Comparison of ENCODE assay signal across 31 cellular contexts in the genomic region with DNA sequence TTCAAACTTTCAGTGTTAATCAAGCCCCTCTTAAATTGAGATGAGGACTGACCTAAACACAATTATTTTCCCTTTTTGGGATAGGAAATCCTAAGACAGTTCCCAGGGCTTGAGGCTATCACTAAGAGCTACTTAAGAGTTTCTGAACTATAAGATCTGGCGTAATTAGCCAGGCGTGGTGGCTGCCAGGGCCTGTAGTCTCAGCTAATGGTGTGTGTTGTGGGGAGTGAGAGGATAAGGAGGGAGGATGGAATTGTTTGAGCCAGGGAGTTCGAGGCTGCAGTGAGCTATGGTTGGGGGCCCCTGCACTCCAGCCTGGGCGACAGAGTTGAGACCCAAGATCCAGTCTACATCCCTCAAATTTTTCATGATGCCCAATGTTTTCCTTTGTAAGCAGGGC. TPM values are rescaled to one million over a fixed set of nuclear protein-coding genes. Genes with fewer than 3 reads are reported as not detected.
A peak's percentile ranks its signal among the peaks of the same experiment; 100 is the strongest.
DNase-seq lines count a peak whose midpoint lies in the region; ATAC-seq and TF ChIP-seq lines count a peak whose summit lies in the region.
"Had no signal": no experiment of that assay in that cellular context is flagged by ENCODE, and none has a peak within 500 bp of the region (broad histone marks: within the 10 kb centered on the region; RNA-seq: fewer than 3 reads in every experiment).

No MANE protein-coding gene starts in this region.

- no peak overlapping the region for H2BK5ac ChIP-seq in IMR-90 (ENCODE audit: low read depth, low read length, poor library complexity, severe bottlenecking)
- H2BK5ac ChIP-seq in trophoblast cell (ENCODE audit: low read depth, low read length, poor library complexity): no peak overlapping the region

- in situ Hi-C loops in IMR-90 (cut with MboI; ENCODE audit: low sequenced_read_pairs): no loop called here

- H3K36me3 ChIP-seq in IMR-90 (ENCODE audit: control insufficient read depth, insufficient read depth, low read length) (no peaks in the 10 kb centered on the region), SJSA1 (no peaks in the 10 kb centered on the region), esophagus squamous epithelium (no peaks in the 10 kb centered on the region), trophoblast cell (ENCODE audit: control insufficient read depth in 1 of 2, insufficient read depth in 2 of 2, low read length in 2 of 2) (no peaks in the 10 kb centered on the region)
- H3K36me3 ChIP-seq: adrenal gland, Peyer's patch had no signal

- no peak overlapping the region for H3K23ac ChIP-seq in IMR-90 (ENCODE audit: low read depth, low read length)
- no peak overlapping the region for H3K23ac ChIP-seq in trophoblast cell (ENCODE audit: low read length)

- H3K27me3 ChIP-seq in IMR-90 (ENCODE audit: control insufficient read depth, insufficient read depth, low read length) (no peaks in the 10 kb centered on the region), SJSA1 (replicated peaks) (no peaks in the 10 kb centered on the region), esophagus squamous epithelium (no peaks in the 10 kb centered on the region), trophoblast cell (ENCODE audit: insufficient read depth, low read length) (no peaks in the 10 kb centered on the region)
- H3K27me3 ChIP-seq: adrenal gland, Peyer's patch had no signal

- H3K9me3 ChIP-seq in IMR-90 (ENCODE audit: control insufficient read depth, insufficient read depth, low read length) (no peaks in the 10 kb centered on the region), SJSA1 (replicated peaks) (no peaks in the 10 kb centered on the region), esophagus squamous epithelium (no peaks in the 10 kb centered on the region), trophoblast cell (ENCODE audit: insufficient read depth, low read depth, low read length) (no peaks in the 10 kb centered on the region)
- H3K9me3 ChIP-seq: adrenal gland, Peyer's patch had no signal

- no peak overlapping the region for H4K8ac ChIP-seq in IMR-90 (ENCODE audit: low read depth in 2 of 2, low read length in 2 of 2)
- H4K8ac ChIP-seq in trophoblast cell (ENCODE audit: low read depth, low read length): no peak overlapping the region

- dilution Hi-C loops in IMR-90 (cut with HindIII; ENCODE audit: low sequenced_read_pairs, unreplicated experiment): no loop called here

- POLR2A ChIA-PET in IMR-90 (lab: Charles Lee; ENCODE audit: unreplicated experiment): no interaction called here

- TF ChIP-seq RAD21 in IMR-90 (IDR thresholded peaks at IDR 0.05; ENCODE audit: low read length): no peak

- H3K9ac ChIP-seq in IMR-90 (ENCODE audit: low read depth, low read length) (no peak overlapping the region), trophoblast cell (ENCODE audit: low read length) (no peak overlapping the region)
- H3K9ac ChIP-seq: parathyroid adenoma had no signal

- H3K4ac ChIP-seq in IMR-90 (ENCODE audit: low read depth, low read length) (no peak overlapping the region), trophoblast cell (ENCODE audit: low read depth, low read length) (no peak overlapping the region)

- no peak overlapping the region for H3K27ac Mint-ChIP-seq in stimulated activated effector memory CD8-positive, alpha-beta T cell treated with anti-CD3 and anti-CD28 coated beads, Interleukin-12 subunit alpha, Interleukin-12 subunit beta, amount 100 ng/mL, for 72 hours
- H3K27ac Mint-ChIP-seq in activated T-cell treated with anti-CD3 and anti-CD28 coated beads, Interleukin-2, amount 50 U/mL, for 24 hours: no peak overlapping the region
- H3K27ac Mint-ChIP-seq: activated naive CD4-positive, alpha-beta T cell treated with anti-CD3 and anti-CD28 coated beads, Interleukin-2, amount 10 ng/mL, durations not matched to agents 7 days and 5 days; activated T-helper 1 cell treated with anti-CD3 and anti-CD28 coated beads, Interleukin-12 subunit alpha, Interleukin-12 subunit beta, Interleukin-2, Interleukin-4 antibody, amounts not matched to agents 30 ng/mL and 10 ng/mL and 1 ng/mL, durations not matched to agents 14 hours and 24 hours and 36 hours; IgD-negative memory B cell; T-helper 1 cell treated with Interleukin-12 subunit alpha and Interleukin-12 subunit beta and Interleukin-4 antibody, amounts not matched to agents 30 μg/mL and 1 μg/mL, for 36 hours had no signal

- H3K9me3 Mint-ChIP-seq in stimulated activated effector memory CD8-positive, alpha-beta T cell treated with anti-CD3 and anti-CD28 coated beads, Interleukin-12 subunit alpha, Interleukin-12 subunit beta, amount 100 ng/mL, for 72 hours: no peaks in the 10 kb centered on the region
- no peaks in the 10 kb centered on the region for H3K9me3 Mint-ChIP-seq in activated T-cell treated with anti-CD3 and anti-CD28 coated beads, Interleukin-2, amount 50 U/mL, for 24 hours
- H3K9me3 Mint-ChIP-seq: activated naive CD4-positive, alpha-beta T cell treated with anti-CD3 and anti-CD28 coated beads, Interleukin-2, amount 10 ng/mL, durations not matched to agents 7 days and 5 days; activated T-helper 1 cell treated with anti-CD3 and anti-CD28 coated beads, Interleukin-12 subunit alpha, Interleukin-12 subunit beta, Interleukin-2, Interleukin-4 antibody, amounts not matched to agents 30 ng/mL and 10 ng/mL and 1 ng/mL, durations not matched to agents 14 hours and 24 hours and 36 hours; brain; IgD-negative memory B cell; neural crest cell; T-helper 1 cell treated with Interleukin-12 subunit alpha and Interleukin-12 subunit beta and Interleukin-4 antibody, amounts not matched to agents 30 μg/mL and 1 μg/mL, for 36 hours had no signal

- H2BK15ac ChIP-seq in IMR-90 (ENCODE audit: low read depth, low read length): no peak overlapping the region

- H3K4me2 ChIP-seq in IMR-90 (ENCODE audit: low read depth, low read length) (no peak overlapping the region), trophoblast cell (ENCODE audit: low read length) (no peak overlapping the region)

- H3K14ac ChIP-seq in IMR-90 (replicated peaks; ENCODE audit: low read depth, low read length): no peak overlapping the region
- H3K14ac ChIP-seq in trophoblast cell (ENCODE audit: low read length): no peak overlapping the region

- no peak for DNase-seq in IMR-90
- DNase-seq in SJSA1 (ENCODE audit: low read depth in 1 of 2, low spot score in 2 of 2): no peak
- no peak for DNase-seq in esophagus squamous epithelium (lab: John Stamatoyannopoulos, UW)
- peak in 1 of 2 donors; percentile 40 for DNase-seq in trophoblast cell
- no peak for DNase-seq in SHP77 (lab: John Stamatoyannopoulos, UW)
- DNase-seq in stimulated activated effector memory CD8-positive, alpha-beta T cell treated with anti-CD3 and anti-CD28 coated beads, Interleukin-12 subunit alpha, Interleukin-12 subunit beta, amount 100 ng/mL, for 72 hours (ENCODE audit: low spot score in 2 of 2): no peak
- no peak for DNase-seq in activated T-cell treated with anti-CD3 and anti-CD28 coated beads, Interleukin-2, amount 50 U/mL, for 24 hours
- DNase-seq: activated CD4-positive, alpha-beta T cell treated with anti-CD3 and anti-CD28 coated beads, Interleukin-2, amount 50 U/mL, for 1 hour; activated CD4-positive, CD25-positive, alpha-beta regulatory T cell; activated naive CD4-positive, alpha-beta T cell treated with anti-CD3 and anti-CD28 coated beads, Interleukin-2, amount 10 ng/mL, durations not matched to agents 7 days and 5 days; adrenal gland; DND-41; dorsolateral prefrontal cortex; GF-D8; hypothalamus; left colon; NCI-H1092; NCI-H1930; NCI-H526 treated with DMSO at 0.1 percent for 48 hours; Peyer's patch; retina; stimulated activated naive CD4-positive, alpha-beta T cell had no signal

- H4K91ac ChIP-seq in IMR-90 (ENCODE audit: insufficient read depth, low read depth, low read length) (no peak overlapping the region), trophoblast cell (ENCODE audit: low read depth, low read length) (peak overlapping the region; percentile 21)

- 83% methylated on average over 1 of the region's 4 CpGs; no CpG with 5 or more reads in 1 of the 2 experiments for WGBS in IMR-90 (ENCODE audit: extremely low coverage in 2 of 2, insufficient read length in 1 of 2), 2 experiments
- WGBS in esophagus squamous epithelium, 2 donors: 81 to 82% methylated on average over 4 of the region's 4 CpGs
- no CpG with 5 or more reads among the region's 4 CpGs for WGBS in trophoblast cell (ENCODE audit: extremely low coverage, insufficient coverage, insufficient read length)

- H2AFZ ChIP-seq in IMR-90 (replicated peaks; ENCODE audit: low read length, poor library complexity): no peak overlapping the region
- no peak overlapping the region for H2AFZ ChIP-seq in trophoblast cell (ENCODE audit: insufficient read depth, low read length, poor library complexity)
- H2AFZ ChIP-seq: parathyroid adenoma had no signal

- H2BK20ac ChIP-seq in IMR-90 (ENCODE audit: low read depth, low read length): no peak overlapping the region

- TF ChIP-seq CTCF in IMR-90 (conservative IDR thresholded peaks at IDR 0.05; ENCODE audit: low read depth, low read length): no peak
- TF ChIP-seq CTCF in esophagus squamous epithelium (IDR thresholded peaks at IDR 0.05): no peak

- H3K27ac ChIP-seq in IMR-90 (ENCODE audit: insufficient read depth, low read length): no peak overlapping the region
- H3K27ac ChIP-seq in SJSA1: peak overlapping the region; percentile 56
- peak overlapping the region in 3 of 4 donors; percentile 35 to 65 (median 59) for H3K27ac ChIP-seq in esophagus squamous epithelium
- peak overlapping the region; percentile 28 for H3K27ac ChIP-seq in trophoblast cell (ENCODE audit: low read depth, low read length)
- H3K27ac ChIP-seq: adrenal gland, C4-2B, dorsolateral prefrontal cortex, parathyroid adenoma, Peyer's patch had no signal

- H4K5ac ChIP-seq in IMR-90 (ENCODE audit: low read depth, low read length): no peak overlapping the region

- no peak overlapping the region for H3K4me3 Mint-ChIP-seq in stimulated activated effector memory CD8-positive, alpha-beta T cell treated with anti-CD3 and anti-CD28 coated beads, Interleukin-12 subunit alpha, Interleukin-12 subunit beta, amount 100 ng/mL, for 72 hours
- H3K4me3 Mint-ChIP-seq in activated T-cell treated with anti-CD3 and anti-CD28 coated beads, Interleukin-2, amount 50 U/mL, for 24 hours: no peak overlapping the region
- H3K4me3 Mint-ChIP-seq: activated naive CD4-positive, alpha-beta T cell treated with anti-CD3 and anti-CD28 coated beads, Interleukin-2, amount 10 ng/mL, durations not matched to agents 7 days and 5 days; activated T-helper 1 cell treated with anti-CD3 and anti-CD28 coated beads, Interleukin-12 subunit alpha, Interleukin-12 subunit beta, Interleukin-2, Interleukin-4 antibody, amounts not matched to agents 30 ng/mL and 10 ng/mL and 1 ng/mL, durations not matched to agents 14 hours and 24 hours and 36 hours; brain; IgD-negative memory B cell; neural crest cell; T-helper 1 cell treated with Interleukin-12 subunit alpha and Interleukin-12 subunit beta and Interleukin-4 antibody, amounts not matched to agents 30 μg/mL and 1 μg/mL, for 36 hours had no signal

- no peaks in the 10 kb centered on the region; the same call in 1 of the 2 replicates for H4K20me1 ChIP-seq in IMR-90 (ENCODE audit: insufficient read depth, low read length)

- H3K56ac ChIP-seq in IMR-90 (ENCODE audit: extremely low read depth, insufficient read depth, low read length): no peak overlapping the region

- H3K9me1 ChIP-seq in IMR-90 (ENCODE audit: insufficient read depth, low read length): 0 out of 2 replicates have a peak, but pooled peaks cover 2% of the 10 kb centered on the region

- H4K12ac ChIP-seq in trophoblast cell (ENCODE audit: low read depth, low read length): no peak overlapping the region

- peaks cover 33% of the 10 kb centered on the region for H3K27me3 Mint-ChIP-seq in activated T-cell treated with anti-CD3 and anti-CD28 coated beads, Interleukin-2, amount 50 U/mL, for 24 hours

- no peaks in the 10 kb centered on the region for H3K4me1 Mint-ChIP-seq in stimulated activated effector memory CD8-positive, alpha-beta T cell treated with anti-CD3 and anti-CD28 coated beads, Interleukin-12 subunit alpha, Interleukin-12 subunit beta, amount 100 ng/mL, for 72 hours
- peaks cover 11% of the 10 kb centered on the region for H3K4me1 Mint-ChIP-seq in activated T-cell treated with anti-CD3 and anti-CD28 coated beads, Interleukin-2, amount 50 U/mL, for 24 hours (ENCODE audit: low read depth)
- H3K4me1 Mint-ChIP-seq: neural crest cell had no signal

- H3K18ac ChIP-seq in IMR-90 (ENCODE audit: low read depth, low read length) (no peak overlapping the region), trophoblast cell (ENCODE audit: low read length) (no peak overlapping the region)

- H2AK9ac ChIP-seq in IMR-90 (replicated peaks; ENCODE audit: low read depth, low read length, poor library complexity): peak overlapping the region; percentile 58

- CTCF ChIA-PET in IMR-90 (lab: Yijun Ruan, JAX): no interaction called here

- no peaks in the 10 kb centered on the region for H3K79me2 ChIP-seq in trophoblast cell (ENCODE audit: control insufficient read depth, insufficient read depth, low read length, poor library complexity)
- H3K79me2 ChIP-seq: parathyroid adenoma had no signal

- H3K4me1 ChIP-seq in IMR-90 (ENCODE audit: control insufficient read depth, insufficient read depth, low read length) (no peaks in the 10 kb centered on the region), SJSA1 (replicated peaks) (peaks cover 11% of the 10 kb centered on the region), esophagus squamous epithelium (peaks cover 0 to 32% (median 4%) of the 10 kb centered on the region in 3 donors), trophoblast cell (ENCODE audit: control insufficient read depth in 1 of 2, insufficient read depth in 2 of 2, low read length in 2 of 2) (peaks cover 3 to 10% of the 10 kb centered on the region in 2 experiments)
- H3K4me1 ChIP-seq: adrenal gland, parathyroid adenoma, Peyer's patch had no signal

- no peak overlapping the region for H3K4me3 ChIP-seq in IMR-90 (ENCODE audit: insufficient read depth, low read depth, low read length)
- no peak overlapping the region for H3K4me3 ChIP-seq in SJSA1
- no peak overlapping the region for H3K4me3 ChIP-seq in esophagus squamous epithelium
- no peak overlapping the region for H3K4me3 ChIP-seq in trophoblast cell (ENCODE audit: low read depth, low read length)
- H3K4me3 ChIP-seq: adrenal gland, dorsolateral prefrontal cortex, Peyer's patch, skin epidermis had no signal

- TF ChIP-seq POLR2A in IMR-90 (IDR thresholded peaks at IDR 0.05; ENCODE audit: low read depth, low read length) (no peak), esophagus squamous epithelium (IDR thresholded peaks at IDR 0.05) (no peak)

- no peaks in the 10 kb centered on the region for H3K36me3 Mint-ChIP-seq in stimulated activated effector memory CD8-positive, alpha-beta T cell treated with anti-CD3 and anti-CD28 coated beads, Interleukin-12 subunit alpha, Interleukin-12 subunit beta, amount 100 ng/mL, for 72 hours
- H3K36me3 Mint-ChIP-seq in activated T-cell treated with anti-CD3 and anti-CD28 coated beads, Interleukin-2, amount 50 U/mL, for 24 hours (ENCODE audit: low read depth): no peaks in the 10 kb centered on the region
- H3K36me3 Mint-ChIP-seq: activated naive CD4-positive, alpha-beta T cell treated with anti-CD3 and anti-CD28 coated beads, Interleukin-2, amount 10 ng/mL, durations not matched to agents 7 days and 5 days; brain; IgD-negative memory B cell had no signal

- ATAC-seq in IMR-90 (ENCODE audit: low read depth): no peak
- ATAC-seq in stimulated activated effector memory CD8-positive, alpha-beta T cell treated with anti-CD3 and anti-CD28 coated beads, Interleukin-12 subunit alpha, Interleukin-12 subunit beta, amount 100 ng/mL, for 72 hours: no peak
- no peak for ATAC-seq in GM18873 (IDR thresholded peaks at IDR 0.05; ENCODE audit: low FRiP score, unreplicated experiment)

- no TSS peak for BruUV-seq in IMR-90 (replicated peaks; lab: Mats Ljungman, UMichigan)

- H3K79me1 ChIP-seq in IMR-90 (ENCODE audit: low read depth in 1 of 2, low read length in 2 of 2) (no peaks in the 10 kb centered on the region), trophoblast cell (ENCODE audit: low read length) (peaks cover 8% of the 10 kb centered on the region)

- intact Hi-C loops in IMR-90 (cut with micrococcal nuclease): no loop called here
- intact Hi-C loops in esophagus squamous epithelium (cut with DNase I): no loop called here

- H2BK12ac ChIP-seq in trophoblast cell (ENCODE audit: low read length): peak overlapping the region; percentile 10

- H2AK5ac ChIP-seq in IMR-90 (ENCODE audit: low read depth, low read length) (no peak overlapping the region), trophoblast cell (ENCODE audit: low read length) (no peak overlapping the region)

- no peak overlapping the region for H2BK120ac ChIP-seq in IMR-90 (ENCODE audit: low read depth, low read length)
- H2BK120ac ChIP-seq in trophoblast cell (ENCODE audit: insufficient read depth, low read length, poor library complexity): peak overlapping the region; percentile 15

RNA-seq across cellular contexts. Expression of a gene that starts 23.5 kb away (rescaled TPM):
- total RNA-seq in IMR-90 (2012; rRNA removed) (0.56 and 0.72 TPM in 2 replicates), esophagus squamous epithelium (10 to 100 TPM; 23.4 to 36.7 (median 26.7) TPM)
- polyA plus RNA-seq in IMR-90 (2012; rRNA removed): 0.04 and 0.05 TPM in 2 replicates
- 0.01 TPM in 2 replicates for polyA plus RNA-seq in IMR-90 (2012; cell fraction: cytosol; rRNA removed)
- polyA plus RNA-seq in IMR-90 (2012; cell fraction: nucleus; rRNA removed; ENCODE audit: low replicate concordance): 0.03 and 0.11 TPM in 2 replicates
- 0.05 TPM in 1 of 2 replicates, not detected in the other for total RNA-seq in SJSA1 (2014; rRNA removed; shearing (Covaris generic))
- 15.8 and 16.3 TPM in 2 replicates for polyA plus RNA-seq in trophoblast cell (2013)

RNA-seq across cellular contexts. Expression of a gene that starts 47.8 kb away (rescaled TPM):
- total RNA-seq in IMR-90 (2012; rRNA removed) (28.1 and 31.9 TPM in 2 replicates), esophagus squamous epithelium (10 to 100 TPM in 3 of 4 donors, 1 to 10 TPM in 1; 5.5 to 25.0 (median 17.5) TPM)
- polyA plus RNA-seq in IMR-90 (2012; rRNA removed): 20.0 and 20.2 TPM in 2 replicates
- 6.0 and 18.7 TPM in 2 replicates for polyA plus RNA-seq in IMR-90 (2012; cell fraction: cytosol; rRNA removed)
- polyA plus RNA-seq in IMR-90 (2012; cell fraction: nucleus; rRNA removed; ENCODE audit: low replicate concordance): 5.3 and 41.9 TPM in 2 replicates
- 21.9 and 24.7 TPM in 2 replicates for total RNA-seq in SJSA1 (2014; rRNA removed; shearing (Covaris generic))
- polyA plus RNA-seq in trophoblast cell (2013): 25.7 and 27.8 TPM in 2 replicates

Comparison
In these comparisons a context has a peak if more than half of its experiments do, and no peak if none do; other contexts are left out.
1. RNA of a gene that starts 23.5 kb away (total RNA-seq): 23.4 to 36.7 TPM in esophagus squamous epithelium; 0.56 to 0.72 TPM in IMR-90 and 0.05 TPM in SJSA1; every median in the first group is over 10 times any median in the second.